Comparison of ENCODE assay signal across 10 cellular contexts in genomic region chr2:236731767-236732580, GRCh38.
A peak's percentile ranks its signal among the peaks of the same experiment; 100 is the strongest.
DNase-seq lines count a peak whose midpoint lies in the region; ATAC-seq and TF ChIP-seq lines count a peak whose summit lies in the region.
"Had no signal": no experiment of that assay in that cellular context is flagged by ENCODE, and none has a peak within 500 bp of the region (broad histone marks: within the 10 kb centered on the region; RNA-seq: fewer than 3 reads in every experiment).

No MANE protein-coding gene starts in this region.

- no peak overlapping the region for H3K9ac ChIP-seq in parathyroid adenoma

- ATAC-seq in HG03565 (IDR thresholded peaks at IDR 0.05; ENCODE audit: unreplicated experiment) = no peak
- ATAC-seq in HG03135 (IDR thresholded peaks at IDR 0.05; ENCODE audit: unreplicated experiment) = no peak
- ATAC-seq: T-cell had no signal

- no peaks in the 10 kb centered on the region for H3K79me2 ChIP-seq in parathyroid adenoma

- H3K4me1 ChIP-seq in parathyroid adenoma = peaks cover 22% of the 10 kb centered on the region

- peak overlapping the region; percentile 28 for H2AFZ ChIP-seq in parathyroid adenoma

- peak; percentile 81 for DNase-seq in AG20443 (ENCODE audit: low spot score)
- peak; percentile 3 for DNase-seq in NOMO-1 treated with DMSO at 0.1 percent for 48 hours (lab: John Stamatoyannopoulos, UW; ENCODE audit: unreplicated experiment)
- DNase-seq in fibroblast of the conjunctiva (ENCODE audit: low read depth) = peak; percentile 84
- no peak for DNase-seq in NCI-H1105 treated with DMSO at 0.1 percent for 48 hours (lab: John Stamatoyannopoulos, UW)
- no peak for DNase-seq in OCI-M1 (lab: John Stamatoyannopoulos, UW)
- DNase-seq: COR-L47, T-cell had no signal

- H3K27me3 ChIP-seq in parathyroid adenoma (ENCODE audit: control insufficient read depth, insufficient read depth, low read length) = no peaks in the 10 kb centered on the region

- no peaks in the 10 kb centered on the region for H3K36me3 ChIP-seq in parathyroid adenoma (ENCODE audit: control insufficient read depth, insufficient read depth, low read length)

- H3K4me3 ChIP-seq in parathyroid adenoma (ENCODE audit: low read depth, low read length) = no peak overlapping the region

- no peak overlapping the region for H3K4me2 ChIP-seq in parathyroid adenoma (ENCODE audit: low read length)

- no peak for TF ChIP-seq CTCF in parathyroid adenoma (IDR thresholded peaks at IDR 0.05)

- H3K27ac ChIP-seq in parathyroid adenoma = peak overlapping the region; percentile 45

- H3K9me3 ChIP-seq in parathyroid adenoma (ENCODE audit: control insufficient read depth, low read length) = no peaks in the 10 kb centered on the region

Comparison
In these comparisons a context has a peak if more than half of its experiments do, and no peak if none do; other contexts are left out.
1. DNase-seq: peak in AG20443 (single experiment), NOMO-1 treated with DMSO at 0.1 percent for 48 hours (single experiment) and fibroblast of the conjunctiva (single experiment); none in NCI-H1105 treated with DMSO at 0.1 percent for 48 hours (single experiment) and OCI-M1 (single experiment).